In genomic region chr19:1237027-1237659, GRCh38 we compare ENCODE assay signal across 5 cellular contexts. TPM values are rescaled to one million over a fixed set of nuclear protein-coding genes. Genes with fewer than 3 reads are reported as not detected.
DNase-seq lines count a peak whose midpoint lies in the region; FAIRE-seq and TF ChIP-seq lines count a peak whose summit lies in the region.

No MANE protein-coding gene starts in this region.

- no peaks in the 10 kb centered on the region for H3K9me2 ChIP-seq in OCI-LY1 (ENCODE audit: low read depth, low read length)

- H3K79me2 ChIP-seq in OCI-LY1 (ENCODE audit: insufficient read depth, low read length) (no peaks in the 10 kb centered on the region), endothelial cell of umbilical vein (ENCODE audit: control insufficient read depth, insufficient read depth, low read length) (peaks cover 5% of the 10 kb centered on the region), smooth muscle cell (ENCODE audit: low read depth) (peaks cover 13% of the 10 kb centered on the region)

- H3F3A ChIP-seq in OCI-LY1 (ENCODE audit: insufficient read depth, low read length) (peaks cover 5% of the 10 kb centered on the region; the same call in 1 of the 2 replicates), smooth muscle cell (ENCODE audit: low read depth) (peaks cover 26% of the 10 kb centered on the region)

- no peaks in the 10 kb centered on the region for H3K9me3 Mint-ChIP-seq in immature natural killer cell

- H3K9me1 ChIP-seq in endothelial cell of umbilical vein (replicated peaks; ENCODE audit: control insufficient read depth, extremely low read depth, insufficient read depth, low read length), result no peaks in the 10 kb centered on the region

- peaks cover 10 to 22% (median 15%) of the 10 kb centered on the region in 3 donors for H3K27me3 Mint-ChIP-seq in immature natural killer cell (ENCODE audit: low read depth in 3 of 3)

- CTCF ChIA-PET in endothelial cell of umbilical vein (lab: Charles Lee), result no interaction called here

- H3K4me1 ChIP-seq in OCI-LY1 (ENCODE audit: insufficient read depth, low read length, severe bottlenecking) (peaks cover 19% of the 10 kb centered on the region), endothelial cell of umbilical vein (ENCODE audit: control insufficient read depth, extremely low read depth, insufficient read depth, low read length) (peaks cover 15% of the 10 kb centered on the region), smooth muscle cell (ENCODE audit: low read depth) (peaks cover 12% of the 10 kb centered on the region)

- intact Hi-C loops in endothelial cell of umbilical vein (cut with micrococcal nuclease), result no loop called here

- no peak overlapping the region for H3K27ac Mint-ChIP-seq in immature natural killer cell

- H3K4me3 Mint-ChIP-seq in immature natural killer cell, result peak overlapping the region in 2 of 5 donors; percentile 13 to 49

- no peak for FAIRE-seq in endothelial cell of umbilical vein (lab: Jason Lieb, UNC)

- H3K36me3 Mint-ChIP-seq in immature natural killer cell, result no peaks in the 10 kb centered on the region

- peak; percentile 35 for DNase-seq in endothelial cell of umbilical vein (ENCODE audit: low read depth, low spot score)
- DNase-seq in smooth muscle cell (lab: John Stamatoyannopoulos, UW; ENCODE audit: unreplicated experiment), result no peak
- no peak for DNase-seq in D341Med (ENCODE audit: low spot score)
- no peak for DNase-seq in immature natural killer cell

- no peak overlapping the region for H2AFZ ChIP-seq in OCI-LY1 (ENCODE audit: low read length)
- peak overlapping the region; percentile 48 for H2AFZ ChIP-seq in endothelial cell of umbilical vein (ENCODE audit: low read depth, low read length)
- no peak overlapping the region for H2AFZ ChIP-seq in smooth muscle cell (ENCODE audit: low read depth)

- no TSS peak for BruUV-seq in endothelial cell of umbilical vein (replicated peaks; lab: Mats Ljungman, UMichigan)

- TF ChIP-seq CTCF in OCI-LY1 (IDR thresholded peaks at IDR 0.05; ENCODE audit: low read length) (no peak), endothelial cell of umbilical vein (IDR thresholded peaks at IDR 0.05; ENCODE audit: extremely low read depth in 1 of 2, insufficient read depth in 1 of 2, low read depth in 1 of 2, low read length in 2 of 2) (no peak), smooth muscle cell (IDR thresholded peaks at IDR 0.05; ENCODE audit: borderline replicate concordance, insufficient read depth, poor library complexity, severe bottlenecking) (no peak)

- H3K4me1 Mint-ChIP-seq in immature natural killer cell, result peaks cover 20 to 23% of the 10 kb centered on the region in 2 donors

- no peaks in the 10 kb centered on the region for H4K20me1 ChIP-seq in OCI-LY1 (ENCODE audit: insufficient read depth, low read length)
- no peaks in the 10 kb centered on the region for H4K20me1 ChIP-seq in endothelial cell of umbilical vein (replicated peaks; ENCODE audit: control insufficient read depth, extremely low read depth, insufficient read depth, low read length)
- H4K20me1 ChIP-seq in smooth muscle cell (ENCODE audit: low read depth), result peaks cover 42% of the 10 kb centered on the region

- 0% methylated on average over 24 of the region's 60 CpGs for WGBS in smooth muscle cell (ENCODE audit: low lambda C conversion rate)

- H3K9ac ChIP-seq in OCI-LY1 (ENCODE audit: low read length) (no peak overlapping the region), endothelial cell of umbilical vein (replicated peaks; ENCODE audit: extremely low read depth, insufficient read depth, low read length) (peak overlapping the region; percentile 69), smooth muscle cell (ENCODE audit: low read depth) (peak overlapping the region; percentile 76)

- POLR2A ChIA-PET in endothelial cell of umbilical vein (lab: Charles Lee), result no interaction called here

- peak overlapping the region; percentile 47 for H3K4me3 ChIP-seq in OCI-LY1 (ENCODE audit: low read depth, low read length, poor library complexity, severe bottlenecking)
- H3K4me3 ChIP-seq in endothelial cell of umbilical vein (replicated peaks in 1 of 3; ENCODE audit: insufficient read depth in 1 of 3, low read depth in 1 of 3, low read length in 3 of 3), result peak overlapping the region; percentile 66 to 77 (median 77)
- H3K4me3 ChIP-seq in smooth muscle cell, result peak overlapping the region; percentile 64

- no peaks in the 10 kb centered on the region for H3K9me3 ChIP-seq in OCI-LY1 (ENCODE audit: low read length)
- no peaks in the 10 kb centered on the region for H3K9me3 ChIP-seq in endothelial cell of umbilical vein (replicated peaks; ENCODE audit: control insufficient read depth, insufficient read depth, low read length)
- H3K9me3 ChIP-seq in smooth muscle cell (replicated peaks; ENCODE audit: low read depth), result no peaks in the 10 kb centered on the region

- dilution Hi-C loops in endothelial cell of umbilical vein (cut with MboI; ENCODE audit: extremely low pct_ligation_motif_present, low sequenced_read_pairs), result no loop called here

- H3K27me3 ChIP-seq in OCI-LY1 (ENCODE audit: insufficient read depth, low read length) (peaks cover 6% of the 10 kb centered on the region; the same call in 1 of the 2 replicates), endothelial cell of umbilical vein (ENCODE audit: control insufficient read depth in 2 of 2, insufficient read depth in 2 of 2, low read length in 2 of 2) (no peaks in the 10 kb centered on the region), smooth muscle cell (ENCODE audit: low read depth) (no peaks in the 10 kb centered on the region)

- no peaks in the 10 kb centered on the region for H3K36me3 ChIP-seq in OCI-LY1 (ENCODE audit: insufficient read depth, low read length)
- peaks cover 0 to 16% of the 10 kb centered on the region in 2 experiments for H3K36me3 ChIP-seq in endothelial cell of umbilical vein (ENCODE audit: control insufficient read depth in 2 of 2, extremely low read depth in 1 of 2, insufficient read depth in 2 of 2, low read length in 2 of 2)
- H3K36me3 ChIP-seq in smooth muscle cell (ENCODE audit: low read depth), result no peaks in the 10 kb centered on the region

- H3K4me2 ChIP-seq in OCI-LY1 (ENCODE audit: low read length), result peak overlapping the region; percentile 19
- H3K4me2 ChIP-seq in endothelial cell of umbilical vein (ENCODE audit: insufficient read depth, low read length), result peak overlapping the region; percentile 57
- H3K4me2 ChIP-seq in smooth muscle cell, result peak overlapping the region; percentile 95

- no peak overlapping the region for H3K27ac ChIP-seq in OCI-LY1 (ENCODE audit: low read depth, low read length, poor library complexity, severe bottlenecking)
- H3K27ac ChIP-seq in endothelial cell of umbilical vein (ENCODE audit: insufficient read depth, low read depth, low read length), result no peak overlapping the region
- peak overlapping the region; percentile 47 for H3K27ac ChIP-seq in smooth muscle cell (ENCODE audit: low read depth)

- no peak for TF ChIP-seq POLR2A in endothelial cell of umbilical vein (IDR thresholded peaks at IDR 0.05; ENCODE audit: low read depth, low read length)

RNA-seq across cellular contexts. Expression of gene CBARP, which starts 0.7 kb away (rescaled TPM):
- 9.2 and 9.6 TPM in 2 replicates for total RNA-seq in endothelial cell of umbilical vein
- polyA plus RNA-seq in endothelial cell of umbilical vein, result 3.5 and 4.4 TPM in 2 replicates
- 1.0 and 2.5 TPM in 2 replicates for polyA plus RNA-seq in endothelial cell of umbilical vein (2011; cell fraction: cytosol; rRNA removed)
- polyA plus RNA-seq in endothelial cell of umbilical vein (2011; cell fraction: nucleus; rRNA removed), result 6.4 and 6.5 TPM in 2 replicates
- 2.6 and 7.5 TPM in 2 replicates for polyA plus RNA-seq in endothelial cell of umbilical vein (2012)
- 0.70 and 1.6 TPM in 2 replicates for polyA minus RNA-seq in endothelial cell of umbilical vein
- polyA minus RNA-seq in endothelial cell of umbilical vein (2011; cell fraction: cytosol; rRNA and poly(A)+ RNA removed), result 0.51 TPM
- polyA minus RNA-seq in endothelial cell of umbilical vein (2011; cell fraction: nucleus; rRNA and poly(A)+ RNA removed), result 1.4 and 3.3 TPM in 2 replicates
- 1.7 and 2.7 TPM in 2 replicates for total RNA-seq in smooth muscle cell
- 10.2 and 10.5 TPM in 2 replicates for polyA plus RNA-seq in smooth muscle cell
- polyA plus RNA-seq in immature natural killer cell, result not detected

RNA-seq across cellular contexts. Expression of gene ATP5F1D, which starts 4.4 kb away (rescaled TPM):
- 190 and 192 TPM in 2 replicates for total RNA-seq in endothelial cell of umbilical vein
- polyA plus RNA-seq in endothelial cell of umbilical vein, result 167 and 236 TPM in 2 replicates
- 55.6 and 104 TPM in 2 replicates for polyA plus RNA-seq in endothelial cell of umbilical vein (2011; cell fraction: cytosol; rRNA removed)
- 31.6 and 37.8 TPM in 2 replicates for polyA plus RNA-seq in endothelial cell of umbilical vein (2011; cell fraction: nucleus; rRNA removed)
- polyA plus RNA-seq in endothelial cell of umbilical vein (2012), result 93.2 and 184 TPM in 2 replicates
- 27.5 and 56.7 TPM in 2 replicates for polyA minus RNA-seq in endothelial cell of umbilical vein
- 231 TPM for polyA minus RNA-seq in endothelial cell of umbilical vein (2011; cell fraction: cytosol; rRNA and poly(A)+ RNA removed)
- polyA minus RNA-seq in endothelial cell of umbilical vein (2011; cell fraction: nucleus; rRNA and poly(A)+ RNA removed), result 9.3 and 13.8 TPM in 2 replicates
- total RNA-seq in smooth muscle cell, result 29.1 and 68.8 TPM in 2 replicates
- polyA plus RNA-seq in smooth muscle cell, result 265 and 272 TPM in 2 replicates
- polyA plus RNA-seq in immature natural killer cell, result 100 to 1,000 TPM; 145 to 310 (median 303) TPM

RNA-seq across cellular contexts. Expression of gene MIDN, which starts 11.2 kb away (rescaled TPM):
- total RNA-seq in endothelial cell of umbilical vein, result 85.9 and 107 TPM in 2 replicates
- polyA plus RNA-seq in endothelial cell of umbilical vein, result 20.0 and 23.6 TPM in 2 replicates
- 8.3 and 13.6 TPM in 2 replicates for polyA plus RNA-seq in endothelial cell of umbilical vein (2011; cell fraction: cytosol; rRNA removed)
- polyA plus RNA-seq in endothelial cell of umbilical vein (2011; cell fraction: nucleus; rRNA removed), result 26.3 and 27.8 TPM in 2 replicates
- polyA plus RNA-seq in endothelial cell of umbilical vein (2012), result 16.1 and 27.1 TPM in 2 replicates
- 13.6 and 16.8 TPM in 2 replicates for polyA minus RNA-seq in endothelial cell of umbilical vein
- 34.1 TPM for polyA minus RNA-seq in endothelial cell of umbilical vein (2011; cell fraction: cytosol; rRNA and poly(A)+ RNA removed)
- polyA minus RNA-seq in endothelial cell of umbilical vein (2011; cell fraction: nucleus; rRNA and poly(A)+ RNA removed), result 10.2 and 42.0 TPM in 2 replicates
- 25.0 and 58.5 TPM in 2 replicates for total RNA-seq in smooth muscle cell
- 65.3 and 70.6 TPM in 2 replicates for polyA plus RNA-seq in smooth muscle cell
- polyA plus RNA-seq in immature natural killer cell, result 10 to 100 TPM in 2 of 3 donors, 1 to 10 TPM in 1; 4.9 to 16.0 (median 10.8) TPM

RNA-seq across cellular contexts. Expression of gene STK11, which starts 31.6 kb away (rescaled TPM):
- total RNA-seq in endothelial cell of umbilical vein (67.1 and 75.4 TPM in 2 replicates), smooth muscle cell (23.6 and 29.3 TPM in 2 replicates)
- polyA plus RNA-seq in endothelial cell of umbilical vein (39.4 and 48.3 TPM in 2 replicates), smooth muscle cell (62.3 and 79.7 TPM in 2 replicates), immature natural killer cell (10 to 100 TPM; 10.8 to 14.5 (median 11.7) TPM)
- 31.1 and 41.7 TPM in 2 replicates for polyA plus RNA-seq in endothelial cell of umbilical vein (2011; cell fraction: cytosol; rRNA removed)
- polyA plus RNA-seq in endothelial cell of umbilical vein (2011; cell fraction: nucleus; rRNA removed), result 90.6 and 99.9 TPM in 2 replicates
- polyA plus RNA-seq in endothelial cell of umbilical vein (2012), result 44.5 and 46.2 TPM in 2 replicates
- 32.9 and 34.4 TPM in 2 replicates for polyA minus RNA-seq in endothelial cell of umbilical vein
- 1.1 TPM for polyA minus RNA-seq in endothelial cell of umbilical vein (2011; cell fraction: cytosol; rRNA and poly(A)+ RNA removed)
- polyA minus RNA-seq in endothelial cell of umbilical vein (2011; cell fraction: nucleus; rRNA and poly(A)+ RNA removed), result 19.3 and 27.1 TPM in 2 replicates

RNA-seq across cellular contexts. Expression of gene CIRBP, which starts 32.0 kb away (rescaled TPM):
- total RNA-seq in endothelial cell of umbilical vein (225 and 229 TPM in 2 replicates), smooth muscle cell (119 and 122 TPM in 2 replicates)
- polyA plus RNA-seq in endothelial cell of umbilical vein (267 and 439 TPM in 2 replicates), smooth muscle cell (215 and 235 TPM in 2 replicates), immature natural killer cell (100 to 1,000 TPM; 146 to 246 (median 197) TPM)
- 345 and 381 TPM in 2 replicates for polyA plus RNA-seq in endothelial cell of umbilical vein (2011; cell fraction: cytosol; rRNA removed)
- polyA plus RNA-seq in endothelial cell of umbilical vein (2011; cell fraction: nucleus; rRNA removed), result 851 and 1,301 TPM in 2 replicates
- polyA plus RNA-seq in endothelial cell of umbilical vein (2012), result 199 and 231 TPM in 2 replicates
- 136 and 186 TPM in 2 replicates for polyA minus RNA-seq in endothelial cell of umbilical vein
- 43.9 TPM for polyA minus RNA-seq in endothelial cell of umbilical vein (2011; cell fraction: cytosol; rRNA and poly(A)+ RNA removed)
- 105 and 121 TPM in 2 replicates for polyA minus RNA-seq in endothelial cell of umbilical vein (2011; cell fraction: nucleus; rRNA and poly(A)+ RNA removed)

Comparison
In these comparisons a context has a peak if more than half of its experiments do, and no peak if none do; other contexts are left out.
1. H3K4me2 ChIP-seq: peak in every context shown above with its lines; median percentile 95 in smooth muscle cell; 57 in endothelial cell of umbilical vein; 19 in OCI-LY1.